ENCODE assay signal across 8 cellular contexts in the genomic region with DNA sequence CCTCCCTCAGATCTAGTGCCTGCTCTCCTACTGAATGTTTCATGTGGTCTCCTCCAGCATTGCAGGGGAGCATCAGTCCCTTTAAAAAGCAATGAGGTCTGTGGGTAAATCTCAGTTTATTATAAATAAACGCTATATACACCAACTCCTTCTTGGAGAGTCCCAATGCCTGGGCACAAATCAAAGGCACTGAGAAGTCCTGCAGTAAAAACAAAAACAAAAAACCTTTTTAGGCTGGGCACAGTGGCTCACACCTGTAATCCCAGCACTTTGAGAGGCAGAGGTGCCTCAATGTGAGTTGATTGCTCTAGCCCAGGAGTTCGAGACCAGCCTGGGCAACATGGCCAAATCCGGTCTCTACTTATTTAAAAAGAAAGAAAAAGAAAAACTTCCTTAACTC. TPM values are rescaled to one million over a fixed set of nuclear protein-coding genes. Genes with fewer than 3 reads are reported as not detected.
"Had no signal": no experiment of that assay in that cellular context is flagged by ENCODE, and none has a peak within 500 bp of the region (broad histone marks: within the 10 kb centered on the region; RNA-seq: fewer than 3 reads in every experiment).

No MANE protein-coding gene starts in this region.

- ATAC-seq: HepG2 had no signal

- H3K36me3 Mint-ChIP-seq: IgD-negative memory B cell had no signal

- H3K9me3 Mint-ChIP-seq: IgD-negative memory B cell had no signal

- FAIRE-seq: HepG2, HTR-8/SVneo had no signal

- H3K4me3 Mint-ChIP-seq: IgD-negative memory B cell had no signal

- H3K27ac Mint-ChIP-seq: IgD-negative memory B cell had no signal

- DNase-seq: IMR-90, KBM-7, KG1 had no signal

- H3K27ac ChIP-seq: HL-60 had no signal

RNA-seq across cellular contexts. Expression of a gene that starts 45.0 kb away (rescaled TPM):
- total RNA-seq: HepG2, HT-29 had no signal
- polyA plus RNA-seq: HepG2, IgD-negative memory B cell had no signal

RNA-seq across cellular contexts. Expression of a gene that starts 47.1 kb away (rescaled TPM):
- total RNA-seq: HepG2 had no signal
